1 cellular context compared by ENCODE assay signal in genomic region chr4:118313098-118313497, GRCh38.
TF ChIP-seq lines count a peak whose summit lies in the region.

No MANE protein-coding gene starts in this region.

TF ChIP-seq in H1, 55 proteins besides CTCF, POLR2A, EP300 and RAD21 (continued from another document):
- TF ChIP-seq CREB1 (IDR thresholded peaks at IDR 0.05) (0 out of 2 replicates have a peak, but pooled peaks have one; percentile 18), TEAD4 (IDR thresholded peaks at IDR 0.05; ENCODE audit: low read depth, low read length) (no peak)
